12 cellular contexts compared by ENCODE assay signal in genomic region chr1:152050886-152051764, GRCh38. TPM values are rescaled to one million over a fixed set of nuclear protein-coding genes. Genes with fewer than 3 reads are reported as not detected.
A peak's percentile ranks its signal among the peaks of the same experiment; 100 is the strongest.
DNase-seq lines count a peak whose midpoint lies in the region; ATAC-seq and TF ChIP-seq lines count a peak whose summit lies in the region.
"Had no signal": no experiment of that assay in that cellular context is flagged by ENCODE, and none has a peak within 500 bp of the region (broad histone marks: within the 10 kb centered on the region; RNA-seq: fewer than 3 reads in every experiment).

No MANE protein-coding gene starts in this region.

- no peak for TF ChIP-seq POLR2A in suprapubic skin (IDR thresholded peaks at IDR 0.05)

- H3K36me3 ChIP-seq in PC-9 (ENCODE audit: low read depth), result no peaks in the 10 kb centered on the region
- H3K36me3 ChIP-seq in suprapubic skin, result no peaks in the 10 kb centered on the region

- H3K9me3 ChIP-seq in PC-9 (ENCODE audit: insufficient read depth, low read depth) (no peaks in the 10 kb centered on the region; the same call in 1 of the 2 replicates), suprapubic skin (no peaks in the 10 kb centered on the region), H9 (ENCODE audit: control insufficient read depth, low read depth, low read length) (no peaks in the 10 kb centered on the region)

- H3K4me3 Mint-ChIP-seq in activated CD8-positive, alpha-beta T cell treated with anti-CD3 and anti-CD28 coated beads, Interleukin-2, amount 10 ng/mL, durations not matched to agents 7 days and 5 days, result no peak overlapping the region
- H3K4me3 Mint-ChIP-seq in activated CD8-positive, alpha-beta T cell treated with anti-CD3 and anti-CD28 coated beads for 36 hours, result no peak overlapping the region
- H3K4me3 Mint-ChIP-seq in H9, result no peak overlapping the region

- H3K4me1 ChIP-seq in PC-9 (replicated peaks; ENCODE audit: insufficient read depth) (peaks cover 48% of the 10 kb centered on the region), suprapubic skin (peaks cover 62% of the 10 kb centered on the region), H9 (ENCODE audit: insufficient read depth, low read length) (peaks cover 4% of the 10 kb centered on the region; the same call in 1 of the 2 replicates)

- no TSS peak for BruUV-seq in PC-9 (replicated peaks; lab: Mats Ljungman, UMichigan)

- H2BK120ac ChIP-seq in H9 (ENCODE audit: low read depth, low read length, poor library complexity, severe bottlenecking), result no peak overlapping the region

- no peak overlapping the region for H2AK5ac ChIP-seq in H9 (ENCODE audit: insufficient read length, low read length)

- H4K20me1 ChIP-seq in PC-9 (ENCODE audit: insufficient read depth), result no peaks in the 10 kb centered on the region
- no peaks in the 10 kb centered on the region for H4K20me1 ChIP-seq in H9 (ENCODE audit: control insufficient read depth, insufficient read depth, insufficient read length)

- H4K91ac ChIP-seq in H9 (ENCODE audit: insufficient read length, low read depth, low read length), result no peak overlapping the region

- no peak overlapping the region for H3K27ac ChIP-seq in PC-9
- peak overlapping the region; percentile 96 for H3K27ac ChIP-seq in suprapubic skin
- no peak overlapping the region for H3K27ac ChIP-seq in H9 (ENCODE audit: insufficient read length, low read depth, low read length)

- H3K4ac ChIP-seq in H9 (ENCODE audit: low read depth, low read length), result no peak overlapping the region

- intact Hi-C loops in activated CD8-positive, alpha-beta T cell treated with anti-CD3 and anti-CD28 coated beads for 36 hours (cut with micrococcal nuclease), result loop anchor here (5.0 kb wide), 2 partner anchors 391 to 406 kb away; no protein-coding TSS in a partner anchor
- intact Hi-C loops in PC-9 (cut with micrococcal nuclease; ENCODE audit: unreplicated experiment), result loop anchor here (5.0 kb wide), 2 partner anchors 296 to 406 kb away; no protein-coding TSS in a partner anchor

- no peak overlapping the region for H3K18ac ChIP-seq in H9 (ENCODE audit: insufficient read length, low read depth, low read length)

- H3K4me1 Mint-ChIP-seq in activated CD8-positive, alpha-beta T cell treated with anti-CD3 and anti-CD28 coated beads, Interleukin-2, amount 10 ng/mL, durations not matched to agents 7 days and 5 days (ENCODE audit: low read depth), result peaks cover 31% of the 10 kb centered on the region
- peaks cover 15% of the 10 kb centered on the region for H3K4me1 Mint-ChIP-seq in activated CD8-positive, alpha-beta T cell treated with anti-CD3 and anti-CD28 coated beads for 36 hours (ENCODE audit: low read depth)
- peaks cover 17 to 18% of the 10 kb centered on the region in 2 experiments for H3K4me1 Mint-ChIP-seq in H9

- ATAC-seq in activated CD8-positive, alpha-beta T cell treated with anti-CD3 and anti-CD28 coated beads, Interleukin-2, amount 10 ng/mL, durations not matched to agents 7 days and 5 days, result no peak
- no peak for ATAC-seq in activated CD8-positive, alpha-beta T cell treated with anti-CD3 and anti-CD28 coated beads for 36 hours
- no peak for ATAC-seq in GM21717 (IDR thresholded peaks at IDR 0.05; ENCODE audit: unreplicated experiment)
- ATAC-seq: left lobe of liver, Panc1 had no signal

- H2AFZ ChIP-seq in PC-9, result no peak overlapping the region
- H2AFZ ChIP-seq in H9 (ENCODE audit: low read length), result no peak overlapping the region

- no peak overlapping the region for H3K23ac ChIP-seq in H9 (ENCODE audit: insufficient read length, low read depth, low read length)

- POLR2A ChIA-PET in activated CD8-positive, alpha-beta T cell treated with anti-CD3 and anti-CD28 coated beads, Interleukin-2, amount 10 ng/mL, durations not matched to agents 7 days and 5 days (lab: Charles Lee), result interaction anchor here (7.1 kb wide), 1 partner anchor 16 kb away, joined by 75 read pairs; the partner anchor contains the start of gene S100A11
- POLR2A ChIA-PET in activated CD8-positive, alpha-beta T cell treated with anti-CD3 and anti-CD28 coated beads for 36 hours (lab: Charles Lee), result no interaction called here
- POLR2A ChIA-PET in PC-9 (lab: Charles Lee; ENCODE audit: unreplicated experiment), result no interaction called here

- 35% methylated on average over 7 of the region's 7 CpGs for WGBS in suprapubic skin
- WGBS in H9 (ENCODE audit: extremely low coverage, insufficient read length, low lambda C conversion rate), result no CpG with 5 or more reads among the region's 7 CpGs

- H3K56ac ChIP-seq in H9 (ENCODE audit: insufficient read length, low read depth, low read length), result no peak overlapping the region

- no peak for TF ChIP-seq EP300 in suprapubic skin (IDR thresholded peaks at IDR 0.05)

- no peaks in the 10 kb centered on the region for H3K79me1 ChIP-seq in H9 (ENCODE audit: insufficient read depth, low read depth, low read length, poor library complexity, severe bottlenecking)

- H2BK5ac ChIP-seq in H9 (ENCODE audit: insufficient read length, low read length), result no peak overlapping the region

- TF ChIP-seq CTCF in activated CD8-positive, alpha-beta T cell treated with anti-CD3 and anti-CD28 coated beads for 36 hours (IDR thresholded peaks at IDR 0.05), result no peak
- no peak for TF ChIP-seq CTCF in PC-9 (conservative IDR thresholded peaks at IDR 0.05)
- TF ChIP-seq CTCF in fibroblast of mammary gland (conservative IDR thresholded peaks at IDR 0.05; ENCODE audit: control insufficient read depth, insufficient read depth, low read depth, low read length), result no peak
- no peak for TF ChIP-seq CTCF in suprapubic skin (IDR thresholded peaks at IDR 0.05)
- TF ChIP-seq CTCF in H9 (conservative IDR thresholded peaks at IDR 0.05), result no peak

- no peak overlapping the region for H3K14ac ChIP-seq in H9 (ENCODE audit: insufficient read depth, low read length)

- H3K4me2 ChIP-seq in PC-9 (no peak overlapping the region), H9 (ENCODE audit: insufficient read depth, insufficient read length, low read length) (no peak overlapping the region)

- no peak overlapping the region for H4K8ac ChIP-seq in H9 (replicated peaks; ENCODE audit: insufficient read length, low read depth, low read length)

- H3T11ph ChIP-seq in H9 (ENCODE audit: low read length), result no peak overlapping the region

- H3K79me2 ChIP-seq in PC-9 (ENCODE audit: low read depth), result peaks cover 5% of the 10 kb centered on the region; the same call in 1 of the 2 replicates
- H3K79me2 ChIP-seq in H9 (ENCODE audit: insufficient read depth, low read length), result no peaks in the 10 kb centered on the region

- H3K27ac Mint-ChIP-seq in activated CD8-positive, alpha-beta T cell treated with anti-CD3 and anti-CD28 coated beads, Interleukin-2, amount 10 ng/mL, durations not matched to agents 7 days and 5 days, result peak overlapping the region; percentile 2
- no peak overlapping the region for H3K27ac Mint-ChIP-seq in activated CD8-positive, alpha-beta T cell treated with anti-CD3 and anti-CD28 coated beads for 36 hours
- H3K27ac Mint-ChIP-seq in H9, result no peak overlapping the region; a peak in 1 of 7 replicates

- H3F3A ChIP-seq in PC-9 (ENCODE audit: insufficient read depth, low read depth), result peaks cover 39% of the 10 kb centered on the region

- H3K9ac ChIP-seq in H9 (ENCODE audit: extremely low read depth, insufficient read length, low read length), result no peak overlapping the region

- no peaks in the 10 kb centered on the region for H3K36me3 Mint-ChIP-seq in activated CD8-positive, alpha-beta T cell treated with anti-CD3 and anti-CD28 coated beads, Interleukin-2, amount 10 ng/mL, durations not matched to agents 7 days and 5 days (ENCODE audit: low read depth)
- no peaks in the 10 kb centered on the region for H3K36me3 Mint-ChIP-seq in activated CD8-positive, alpha-beta T cell treated with anti-CD3 and anti-CD28 coated beads for 36 hours (ENCODE audit: low read depth)
- H3K36me3 Mint-ChIP-seq in H9 (ENCODE audit: insufficient read depth in 1 of 3, low read depth in 3 of 3), result no peaks in the 10 kb centered on the region

- no peaks in the 10 kb centered on the region for H3K27me3 ChIP-seq in PC-9 (ENCODE audit: insufficient read depth, low read depth)
- H3K27me3 ChIP-seq in suprapubic skin, result peaks cover 9% of the 10 kb centered on the region
- no peaks in the 10 kb centered on the region for H3K27me3 ChIP-seq in H9 (ENCODE audit: insufficient read depth, low read length)

- H3K9me3 Mint-ChIP-seq in activated CD8-positive, alpha-beta T cell treated with anti-CD3 and anti-CD28 coated beads, Interleukin-2, amount 10 ng/mL, durations not matched to agents 7 days and 5 days (ENCODE audit: insufficient read depth), result no peaks in the 10 kb centered on the region
- no peaks in the 10 kb centered on the region for H3K9me3 Mint-ChIP-seq in activated CD8-positive, alpha-beta T cell treated with anti-CD3 and anti-CD28 coated beads for 36 hours
- no peaks in the 10 kb centered on the region for H3K9me3 Mint-ChIP-seq in H9

- no peak overlapping the region for H2BK12ac ChIP-seq in H9 (ENCODE audit: insufficient read length, low read depth, low read length)

- no peak for DNase-seq in activated CD8-positive, alpha-beta T cell treated with anti-CD3 and anti-CD28 coated beads, Interleukin-2, amount 10 ng/mL, durations not matched to agents 7 days and 5 days
- DNase-seq in activated CD8-positive, alpha-beta T cell treated with anti-CD3 and anti-CD28 coated beads for 36 hours, result no peak
- DNase-seq in PC-9, result peak; percentile 41 to 49
- peak; percentile 85 for DNase-seq in fibroblast of mammary gland (ENCODE audit: low read depth)
- DNase-seq in suprapubic skin (ENCODE audit: low spot score in 2 of 2), result no peak
- DNase-seq in H9, result no peak
- DNase-seq in NCI-H2081 treated with DMSO at 0.1 percent for 48 hours (lab: John Stamatoyannopoulos, UW), result no peak
- DNase-seq: amygdala had no signal

- H2BK15ac ChIP-seq in H9 (ENCODE audit: low read depth, low read length), result no peak overlapping the region

- H3K23me2 ChIP-seq in H9 (ENCODE audit: insufficient read length, low read depth, low read length, poor library complexity, severe bottlenecking), result peaks cover 4% of the 10 kb centered on the region

- peaks cover 25% of the 10 kb centered on the region for H3K27me3 Mint-ChIP-seq in activated CD8-positive, alpha-beta T cell treated with anti-CD3 and anti-CD28 coated beads, Interleukin-2, amount 10 ng/mL, durations not matched to agents 7 days and 5 days (ENCODE audit: low read depth)
- peaks cover 8% of the 10 kb centered on the region for H3K27me3 Mint-ChIP-seq in activated CD8-positive, alpha-beta T cell treated with anti-CD3 and anti-CD28 coated beads for 36 hours
- H3K27me3 Mint-ChIP-seq in H9 (ENCODE audit: low read depth), result peaks cover 7% of the 10 kb centered on the region

- no peaks in the 10 kb centered on the region for H3K9me2 ChIP-seq in PC-9 (ENCODE audit: insufficient read depth)

- no peak overlapping the region for H2BK20ac ChIP-seq in H9 (ENCODE audit: low read depth, low read length, poor library complexity, severe bottlenecking)

- H3K4me3 ChIP-seq in PC-9 (no peak overlapping the region), fibroblast of mammary gland (ENCODE audit: control insufficient read depth, low read depth, low read length) (no peak overlapping the region), suprapubic skin (no peak overlapping the region)

- H4K5ac ChIP-seq in H9 (ENCODE audit: insufficient read length, low read depth, low read length), result no peak overlapping the region

- CTCF ChIA-PET in activated CD8-positive, alpha-beta T cell treated with anti-CD3 and anti-CD28 coated beads, Interleukin-2, amount 10 ng/mL, durations not matched to agents 7 days and 5 days (lab: Charles Lee), result interaction anchor here (0.9 to 13.2 kb wide), 6 partner anchors 14 to 407 kb away, joined by 3 to 322 read pairs (median 8); partner anchors contain the start of gene S100A11
- CTCF ChIA-PET in activated CD8-positive, alpha-beta T cell treated with anti-CD3 and anti-CD28 coated beads for 36 hours (lab: Charles Lee), result interaction anchor here (0.8 to 14.7 kb wide), 9 partner anchors 10 to 408 kb away, joined by 3 to 315 read pairs (median 4); no protein-coding TSS in a partner anchor
- CTCF ChIA-PET in PC-9 (lab: Charles Lee), result interaction anchor here (0.6 kb wide), 1 partner anchor 26 kb away, joined by 3 read pairs; no protein-coding TSS in a partner anchor

RNA-seq across cellular contexts. Expression of gene S100A11, which starts 14.3 kb away (rescaled TPM):
- 100 to 1,000 TPM; 269 to 293 TPM for total RNA-seq in activated CD8-positive, alpha-beta T cell treated with anti-CD3 and anti-CD28 coated beads, Interleukin-2, amount 10 ng/mL, durations not matched to agents 7 days and 5 days
- total RNA-seq in activated CD8-positive, alpha-beta T cell treated with anti-CD3 and anti-CD28 coated beads for 36 hours, result 100 to 1,000 TPM; 131 to 144 TPM
- total RNA-seq in PC-9 (2021) (578 and 868 TPM in 2 replicates), suprapubic skin (100 to 1,000 TPM; 431 to 722 (median 606) TPM), H9 (2021) (302 and 303 TPM in 2 replicates)

RNA-seq across cellular contexts. Expression of gene TCHHL1, which starts 37.7 kb away (rescaled TPM):
- total RNA-seq in activated CD8-positive, alpha-beta T cell treated with anti-CD3 and anti-CD28 coated beads, Interleukin-2, amount 10 ng/mL, durations not matched to agents 7 days and 5 days, result not detected
- total RNA-seq in activated CD8-positive, alpha-beta T cell treated with anti-CD3 and anti-CD28 coated beads for 36 hours, result not detected
- total RNA-seq in PC-9 (2021) (not detected in 2 replicates), suprapubic skin (1 to 10 TPM in 3 of 4 donors, not detected in 1; 1.7 to 4.4 (median 3.3) TPM), H9 (2021) (not detected in 2 replicates)
- total RNA-seq: glomerular endothelial cell, left lobe of liver had no signal

RNA-seq across cellular contexts. Expression of gene S100A10, which starts 57.5 kb away (rescaled TPM):
- 100 to 1,000 TPM; 540 to 571 TPM for total RNA-seq in activated CD8-positive, alpha-beta T cell treated with anti-CD3 and anti-CD28 coated beads, Interleukin-2, amount 10 ng/mL, durations not matched to agents 7 days and 5 days
- total RNA-seq in activated CD8-positive, alpha-beta T cell treated with anti-CD3 and anti-CD28 coated beads for 36 hours, result 100 to 1,000 TPM; 208 to 220 TPM
- total RNA-seq in PC-9 (2021) (966 and 1,436 TPM in 2 replicates), suprapubic skin (100 to 1,000 TPM; 109 to 247 (median 171) TPM), H9 (2021) (160 and 162 TPM in 2 replicates)

Comparison
In these comparisons a context has a peak if more than half of its experiments do, and no peak if none do; other contexts are left out.
1. DNase-seq: peak in PC-9 (2 of 2) and fibroblast of mammary gland (single experiment); none in activated CD8-positive, alpha-beta T cell treated with anti-CD3 and anti-CD28 coated beads, Interleukin-2, amount 10 ng/mL, durations not matched to agents 7 days and 5 days (single experiment), activated CD8-positive, alpha-beta T cell treated with anti-CD3 and anti-CD28 coated beads for 36 hours (single experiment), suprapubic skin (0 of 2), H9 (single experiment) and NCI-H2081 treated with DMSO at 0.1 percent for 48 hours (single experiment).